4 cellular contexts compared by ENCODE assay signal in the genomic region with DNA sequence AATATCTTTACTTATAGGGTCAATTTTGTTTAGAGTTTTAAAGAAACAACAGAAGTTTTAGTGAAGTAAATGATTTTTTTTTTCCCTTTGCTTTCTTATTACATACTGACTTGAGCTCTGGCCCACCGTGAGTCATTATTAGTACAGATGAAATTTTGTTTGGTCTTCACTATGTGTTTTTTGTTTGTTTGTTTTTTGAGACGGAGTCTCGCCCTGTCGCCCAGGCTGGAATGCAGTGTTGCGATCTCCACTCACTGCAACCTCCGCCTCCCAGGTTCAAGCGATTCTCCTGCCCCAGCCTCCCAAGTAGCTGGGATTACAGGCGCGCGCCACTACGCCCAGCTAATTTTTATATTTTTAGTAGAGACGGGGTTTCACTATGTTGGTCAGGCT. TPM values are rescaled to one million over a fixed set of nuclear protein-coding genes. Genes with fewer than 3 reads are reported as not detected.
DNase-seq lines count a peak whose midpoint lies in the region; ATAC-seq and TF ChIP-seq lines count a peak whose summit lies in the region.
"Not testable (repeated sequence)": the region's sequence is repeated elsewhere in the genome, so short reads cannot be mapped to it uniquely, and the experiment has no call there.

No MANE protein-coding gene starts in this region.

- not testable (repeated sequence) for H4K8ac ChIP-seq in mesendoderm (ENCODE audit: low read depth, low read length)

- H2AK5ac ChIP-seq in mesendoderm (ENCODE audit: low read length) = not testable (repeated sequence)

- not testable (repeated sequence) for H2BK5ac ChIP-seq in mesendoderm (ENCODE audit: low read length)

- H3K4me3 ChIP-seq in SJSA1; mesendoderm (ENCODE audit: low read length): not testable (repeated sequence)

- H3K36me3 Mint-ChIP-seq in WTC11 = not testable (repeated sequence)
- peaks cover 16% of the 10 kb centered on the region for H3K36me3 Mint-ChIP-seq in activated naive CD8-positive, alpha-beta T cell treated with anti-CD3 and anti-CD28 coated beads for 36 hours

- H3K79me1 ChIP-seq in mesendoderm (ENCODE audit: low read length) = not testable (repeated sequence)

- not testable (repeated sequence) for H3K79me2 ChIP-seq in mesendoderm (ENCODE audit: control insufficient read depth, insufficient read depth, low read length)

- not testable (repeated sequence) for H2BK120ac ChIP-seq in mesendoderm (ENCODE audit: low read depth, low read length)

- H3K9me3 Mint-ChIP-seq in WTC11; activated naive CD8-positive, alpha-beta T cell treated with anti-CD3 and anti-CD28 coated beads for 36 hours: not testable (repeated sequence)

- WGBS in mesendoderm (ENCODE audit: extremely low coverage, insufficient coverage, low lambda C conversion rate) = no CpG with 5 or more reads among the region's 12 CpGs

- CTCF ChIA-PET in WTC11 (lab: Charles Lee) = interaction anchor here (1.2 kb wide), 1 partner anchor 69 kb away, joined by 3 read pairs; no protein-coding TSS in a partner anchor

- peaks cover 47% of the 10 kb centered on the region for H3K4me1 ChIP-seq in SJSA1 (replicated peaks)
- not testable (repeated sequence) for H3K4me1 ChIP-seq in mesendoderm (ENCODE audit: control insufficient read depth, low read depth, low read length)

- not testable (repeated sequence) for H3K4me3 Mint-ChIP-seq in WTC11; activated naive CD8-positive, alpha-beta T cell treated with anti-CD3 and anti-CD28 coated beads for 36 hours

- not testable (repeated sequence) for H3K56ac ChIP-seq in mesendoderm (ENCODE audit: low read length)

- H3K4me1 Mint-ChIP-seq in WTC11 = peaks cover 70% of the 10 kb centered on the region
- peaks cover 24% of the 10 kb centered on the region for H3K4me1 Mint-ChIP-seq in activated naive CD8-positive, alpha-beta T cell treated with anti-CD3 and anti-CD28 coated beads for 36 hours

- peak overlapping the region; percentile 29; the same call in 1 of the 2 replicates for H3K27ac Mint-ChIP-seq in WTC11
- H3K27ac Mint-ChIP-seq in activated naive CD8-positive, alpha-beta T cell treated with anti-CD3 and anti-CD28 coated beads for 36 hours = peak overlapping the region; percentile 19

- H3K36me3 ChIP-seq in SJSA1; mesendoderm (ENCODE audit: control insufficient read depth, insufficient read depth, low read length): not testable (repeated sequence)

- peak overlapping the region; percentile 70 for H3K4ac ChIP-seq in mesendoderm (ENCODE audit: low read depth, low read length)

- H3K9ac ChIP-seq in mesendoderm (ENCODE audit: low read length) = not testable (repeated sequence)

- POLR2A ChIA-PET in WTC11 (lab: Charles Lee) = not testable (repeated sequence)

- peak; percentile 62 to 65 for DNase-seq in SJSA1 (ENCODE audit: low read depth in 1 of 2, low spot score in 2 of 2)
- DNase-seq in WTC11 (ENCODE audit: low spot score); activated naive CD8-positive, alpha-beta T cell treated with anti-CD3 and anti-CD28 coated beads for 36 hours; mesendoderm: not testable (repeated sequence)

- TF ChIP-seq CTCF in WTC11 (IDR thresholded peaks at IDR 0.05) = not testable (repeated sequence)

- not testable (repeated sequence) for H3K4me2 ChIP-seq in mesendoderm (ENCODE audit: low read length)

- not testable (repeated sequence) for H4K5ac ChIP-seq in mesendoderm (ENCODE audit: low read length)

- not testable (repeated sequence) for H3K23ac ChIP-seq in mesendoderm (ENCODE audit: low read length)

- ATAC-seq in WTC11 = not testable (repeated sequence)

- not testable (repeated sequence) for H3K9me3 ChIP-seq in SJSA1 (replicated peaks)

- H3K18ac ChIP-seq in mesendoderm (ENCODE audit: low read length) = not testable (repeated sequence)

- not testable (repeated sequence) for H3K27me3 ChIP-seq in SJSA1 (replicated peaks); mesendoderm (ENCODE audit: insufficient read depth, low read length, poor library complexity)

- not testable (repeated sequence) for H2BK15ac ChIP-seq in mesendoderm (replicated peaks; ENCODE audit: low read depth)

- peak overlapping the region; percentile 60 for H3K27ac ChIP-seq in SJSA1
- not testable (repeated sequence) for H3K27ac ChIP-seq in mesendoderm (ENCODE audit: low read depth, low read length)

- not testable (repeated sequence) for H3K27me3 Mint-ChIP-seq in WTC11 (ENCODE audit: low read depth); activated naive CD8-positive, alpha-beta T cell treated with anti-CD3 and anti-CD28 coated beads for 36 hours

RNA-seq across cellular contexts. Expression of a gene that starts 45.9 kb away (rescaled TPM):
- total RNA-seq in SJSA1 (2014; rRNA removed; shearing (Covaris generic)) = 76.1 and 77.2 TPM in 2 replicates
- total RNA-seq in WTC11 (2021) = 26.4 to 27.6 TPM (median 26.6 TPM) in 3 replicates
- 100 to 1,000 TPM in 1 of 2 experiments, 10 to 100 TPM in 1; 97.3 to 100 TPM for total RNA-seq in activated naive CD8-positive, alpha-beta T cell treated with anti-CD3 and anti-CD28 coated beads for 36 hours
- 20.2 TPM for polyA plus RNA-seq in mesendoderm (2013, experiment 1 of 2)
- polyA plus RNA-seq in mesendoderm (2013, experiment 2 of 2) = 19.9 TPM
